Comparison of ENCODE assay signal across 19 cellular contexts in the genomic region with DNA sequence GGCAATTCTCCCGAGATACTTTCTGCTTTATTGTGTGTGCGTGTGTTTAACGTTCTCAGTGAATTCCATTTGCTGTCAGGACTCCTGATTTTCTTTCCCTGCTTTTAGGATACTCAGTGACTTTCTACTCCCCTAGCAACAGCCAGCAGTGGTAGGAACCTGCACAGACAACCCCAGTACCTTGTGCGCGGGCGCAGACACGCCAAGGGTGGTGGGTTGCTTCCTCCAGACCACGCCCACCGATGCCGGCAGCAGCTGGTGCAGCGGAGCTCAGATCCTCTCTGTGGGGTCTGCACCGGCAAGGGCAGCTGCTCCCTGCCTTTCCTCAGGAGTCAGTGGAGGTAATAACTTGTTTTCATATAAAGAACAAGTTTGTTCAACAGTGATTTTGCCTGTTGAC.
DNase-seq lines count a peak whose midpoint lies in the region; ATAC-seq, FAIRE-seq and TF ChIP-seq lines count a peak whose summit lies in the region.
"Had no signal": no experiment of that assay in that cellular context is flagged by ENCODE, and none has a peak within 500 bp of the region (broad histone marks: within the 10 kb centered on the region; RNA-seq: fewer than 3 reads in every experiment).

No MANE protein-coding gene starts in this region.

- DNase-seq in Right ventricle myocardium superior (no peak), cardiac septum (ENCODE audit: low spot score) (no peak), astrocyte (ENCODE audit: low read depth) (no peak), islet precursor cell (peak; percentile 77), type B pancreatic cell (ENCODE audit: extremely low spot score, unreplicated experiment) (no peak), 8988T (no peak)
- no peak for DNase-seq in CD8-positive, alpha-beta T cell
- DNase-seq: activated CD8-positive, alpha-beta T cell treated with anti-CD3 and anti-CD28 coated beads, Interleukin-2, amount 10 ng/mL, durations not matched to agents 7 days and 5 days; cerebellar nuclear complex; gastrocnemius medialis; GF-D8; HFFc6; KG1; kidney; NCI-H1092 treated with DMSO at 0.1 percent for 48 hours; NCI-H345 had no signal

- ATAC-seq in Right ventricle myocardium superior (ENCODE audit: poor library complexity) (peak; percentile 38), HG03025 (IDR thresholded peaks at IDR 0.05; ENCODE audit: low FRiP score, unreplicated experiment) (no peak)
- ATAC-seq in CD8-positive, alpha-beta T cell, result no peak
- ATAC-seq: activated CD8-positive, alpha-beta T cell treated with anti-CD3 and anti-CD28 coated beads, Interleukin-2, amount 10 ng/mL, durations not matched to agents 7 days and 5 days; gastrocnemius medialis had no signal

- H3K9me3 Mint-ChIP-seq in astrocyte (ENCODE audit: unreplicated experiment) (no peaks in the 10 kb centered on the region), type B pancreatic cell (no peaks in the 10 kb centered on the region)
- no peaks in the 10 kb centered on the region for H3K9me3 Mint-ChIP-seq in CD8-positive, alpha-beta T cell
- H3K9me3 Mint-ChIP-seq: stimulated activated naive CD8-positive, alpha-beta T cell treated with anti-CD3 and anti-CD28 coated beads, Interleukin-15, Interleukin-2, amounts not matched to agents 100 ng/mL and 50 ng/mL, for 24 hours had no signal

- H3K9me3 ChIP-seq in astrocyte (ENCODE audit: insufficient read depth, low read depth, low read length), result no peaks in the 10 kb centered on the region
- no peaks in the 10 kb centered on the region for H3K9me3 ChIP-seq in CD8-positive, alpha-beta T cell (ENCODE audit: low read length)
- H3K9me3 ChIP-seq: gastrocnemius medialis had no signal

- H3K9ac ChIP-seq in astrocyte (ENCODE audit: low read length), result no peak overlapping the region

- peaks cover 3% of the 10 kb centered on the region for H3K4me1 Mint-ChIP-seq in astrocyte (ENCODE audit: low read depth, unreplicated experiment)
- no peaks in the 10 kb centered on the region for H3K4me1 Mint-ChIP-seq in type B pancreatic cell (ENCODE audit: unreplicated experiment)
- H3K4me1 Mint-ChIP-seq in CD8-positive, alpha-beta T cell (ENCODE audit: low read depth), result no peaks in the 10 kb centered on the region

- no peak for FAIRE-seq in astrocyte (lab: Jason Lieb, UNC)
- FAIRE-seq: endothelial cell of umbilical vein, kidney had no signal

- no peaks in the 10 kb centered on the region for H3K27me3 Mint-ChIP-seq in astrocyte (ENCODE audit: low read depth, unreplicated experiment)
- H3K27me3 Mint-ChIP-seq in type B pancreatic cell, result no peaks in the 10 kb centered on the region
- H3K27me3 Mint-ChIP-seq in CD8-positive, alpha-beta T cell (ENCODE audit: low read depth), result no peaks in the 10 kb centered on the region
- H3K27me3 Mint-ChIP-seq: stimulated activated naive CD8-positive, alpha-beta T cell treated with anti-CD3 and anti-CD28 coated beads, Interleukin-15, Interleukin-2, amounts not matched to agents 100 ng/mL and 50 ng/mL, for 24 hours had no signal

- no peak overlapping the region for H3K27ac ChIP-seq in astrocyte (ENCODE audit: low read depth, low read length)
- H3K27ac ChIP-seq in CD8-positive, alpha-beta T cell (ENCODE audit: low read depth, low read length), result no peak overlapping the region
- H3K27ac ChIP-seq: gastrocnemius medialis had no signal

- H3K79me2 ChIP-seq in astrocyte (ENCODE audit: insufficient read depth, low read length), result no peaks in the 10 kb centered on the region

- no peak overlapping the region for H3K4me3 ChIP-seq in astrocyte (ENCODE audit: insufficient read depth, low read depth, low read length)
- no peak overlapping the region for H3K4me3 ChIP-seq in CD8-positive, alpha-beta T cell (ENCODE audit: low read depth, low read length)
- H3K4me3 ChIP-seq: gastrocnemius medialis had no signal

- no peaks in the 10 kb centered on the region for H3K36me3 ChIP-seq in astrocyte (ENCODE audit: insufficient read depth, low read length)
- H3K36me3 ChIP-seq in CD8-positive, alpha-beta T cell (ENCODE audit: insufficient read depth, low read length), result no peaks in the 10 kb centered on the region
- H3K36me3 ChIP-seq: gastrocnemius medialis had no signal

- H3K4me3 Mint-ChIP-seq in astrocyte (ENCODE audit: unreplicated experiment) (peak overlapping the region; percentile 71), type B pancreatic cell (peak overlapping the region; percentile 75)
- H3K4me3 Mint-ChIP-seq in CD8-positive, alpha-beta T cell, result no peak overlapping the region
- H3K4me3 Mint-ChIP-seq: activated CD8-positive, alpha-beta T cell treated with anti-CD3 and anti-CD28 coated beads, Interleukin-2, amount 10 ng/mL, durations not matched to agents 7 days and 5 days; HFFc6; stimulated activated naive CD8-positive, alpha-beta T cell treated with anti-CD3 and anti-CD28 coated beads, Interleukin-15, Interleukin-2, amounts not matched to agents 100 ng/mL and 50 ng/mL, for 24 hours had no signal

- POLR2A ChIA-PET in CD8-positive, alpha-beta T cell (lab: Charles Lee), result no interaction called here

- intact Hi-C loops in Right ventricle myocardium superior (cut with DNase I) (no loop called here), cardiac septum (cut with DNase I) (no loop called here)
- intact Hi-C loops in CD8-positive, alpha-beta T cell (cut with DNase I, micrococcal nuclease), result no loop called here

- no peak overlapping the region for H2AFZ ChIP-seq in astrocyte (ENCODE audit: low read depth, low read length)

- no peaks in the 10 kb centered on the region for H3K36me3 Mint-ChIP-seq in astrocyte (ENCODE audit: low read depth, unreplicated experiment)
- no peaks in the 10 kb centered on the region for H3K36me3 Mint-ChIP-seq in type B pancreatic cell
- no peaks in the 10 kb centered on the region for H3K36me3 Mint-ChIP-seq in CD8-positive, alpha-beta T cell

- peak overlapping the region; percentile 28 for H3K4me2 ChIP-seq in astrocyte (ENCODE audit: low read length)

- H3K27me3 ChIP-seq in astrocyte (ENCODE audit: insufficient read depth, low read length), result no peaks in the 10 kb centered on the region
- no peaks in the 10 kb centered on the region for H3K27me3 ChIP-seq in CD8-positive, alpha-beta T cell (ENCODE audit: insufficient read depth, low read length)
- H3K27me3 ChIP-seq: gastrocnemius medialis had no signal

- no peaks in the 10 kb centered on the region for H4K20me1 ChIP-seq in astrocyte (ENCODE audit: insufficient read depth, low read length)

- TF ChIP-seq CTCF in astrocyte (IDR thresholded peaks at IDR 0.05; ENCODE audit: insufficient read depth, low read depth, low read length), result no peak
- no peak for TF ChIP-seq CTCF in type B pancreatic cell (conservative IDR thresholded peaks at IDR 0.05)
- no peak for TF ChIP-seq CTCF in CD8-positive, alpha-beta T cell (IDR thresholded peaks at IDR 0.05)

- CTCF ChIA-PET in CD8-positive, alpha-beta T cell (lab: Charles Lee), result interaction anchor here (1.7 kb wide), 1 partner anchor 19 kb away, joined by 4 read pairs; no protein-coding TSS in a partner anchor

- H3K27ac Mint-ChIP-seq in astrocyte (ENCODE audit: unreplicated experiment) (no peak overlapping the region), type B pancreatic cell (no peak overlapping the region)
- no peak overlapping the region for H3K27ac Mint-ChIP-seq in CD8-positive, alpha-beta T cell
- H3K27ac Mint-ChIP-seq: activated CD8-positive, alpha-beta T cell treated with anti-CD3 and anti-CD28 coated beads, Interleukin-2, amount 10 ng/mL, durations not matched to agents 7 days and 5 days; HFFc6; stimulated activated naive CD8-positive, alpha-beta T cell treated with anti-CD3 and anti-CD28 coated beads, Interleukin-15, Interleukin-2, amounts not matched to agents 100 ng/mL and 50 ng/mL, for 24 hours had no signal

- H3K4me1 ChIP-seq in astrocyte (ENCODE audit: insufficient read depth, low read length), result no peaks in the 10 kb centered on the region
- H3K4me1 ChIP-seq in CD8-positive, alpha-beta T cell (ENCODE audit: insufficient read depth, low read length), result no peaks in the 10 kb centered on the region
- H3K4me1 ChIP-seq: gastrocnemius medialis had no signal
